Comparison of ENCODE assay signal across 8 cellular contexts in the genomic region with DNA sequence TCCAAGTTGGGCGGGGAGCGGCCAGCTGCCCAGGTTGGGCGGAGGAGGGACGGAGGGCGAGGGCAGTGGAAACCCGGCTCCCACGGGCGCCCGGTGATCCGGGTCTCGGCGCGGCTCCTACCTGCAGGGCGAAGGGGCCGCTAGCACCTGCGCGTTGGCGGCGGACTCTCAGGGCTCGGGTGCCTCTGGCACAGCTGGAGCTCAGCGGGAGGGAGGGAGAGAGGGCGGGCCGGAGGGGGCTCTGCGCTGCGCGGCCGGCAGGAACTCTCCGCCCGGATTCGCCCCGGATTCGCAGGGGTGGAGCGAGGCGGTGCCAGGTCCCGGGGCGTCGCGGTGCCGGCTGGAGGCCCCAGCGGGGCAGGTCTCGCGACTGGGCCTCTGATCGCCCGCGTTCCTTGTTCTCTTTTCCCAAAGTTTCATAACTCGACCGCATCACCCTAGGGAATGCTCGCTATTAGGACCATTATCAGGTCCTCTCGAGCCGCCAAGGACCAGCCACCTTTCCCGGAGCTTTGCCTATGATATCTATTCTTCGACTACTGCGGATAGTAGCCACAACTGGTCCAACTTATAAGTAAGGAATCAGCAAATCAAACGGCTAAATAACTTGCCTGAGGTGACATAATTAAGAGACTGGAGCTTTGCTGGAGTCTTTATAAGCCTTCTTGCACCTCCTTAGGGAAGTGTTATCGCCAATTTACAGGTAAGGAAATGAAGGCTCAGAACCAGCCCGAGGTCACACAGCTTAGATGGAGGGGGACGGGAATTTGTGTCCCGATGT. TPM values are rescaled to one million over a fixed set of nuclear protein-coding genes. Genes with fewer than 3 reads are reported as not detected.
DNase-seq lines count a peak whose midpoint lies in the region; ATAC-seq and TF ChIP-seq lines count a peak whose summit lies in the region.

A gene with protein sequence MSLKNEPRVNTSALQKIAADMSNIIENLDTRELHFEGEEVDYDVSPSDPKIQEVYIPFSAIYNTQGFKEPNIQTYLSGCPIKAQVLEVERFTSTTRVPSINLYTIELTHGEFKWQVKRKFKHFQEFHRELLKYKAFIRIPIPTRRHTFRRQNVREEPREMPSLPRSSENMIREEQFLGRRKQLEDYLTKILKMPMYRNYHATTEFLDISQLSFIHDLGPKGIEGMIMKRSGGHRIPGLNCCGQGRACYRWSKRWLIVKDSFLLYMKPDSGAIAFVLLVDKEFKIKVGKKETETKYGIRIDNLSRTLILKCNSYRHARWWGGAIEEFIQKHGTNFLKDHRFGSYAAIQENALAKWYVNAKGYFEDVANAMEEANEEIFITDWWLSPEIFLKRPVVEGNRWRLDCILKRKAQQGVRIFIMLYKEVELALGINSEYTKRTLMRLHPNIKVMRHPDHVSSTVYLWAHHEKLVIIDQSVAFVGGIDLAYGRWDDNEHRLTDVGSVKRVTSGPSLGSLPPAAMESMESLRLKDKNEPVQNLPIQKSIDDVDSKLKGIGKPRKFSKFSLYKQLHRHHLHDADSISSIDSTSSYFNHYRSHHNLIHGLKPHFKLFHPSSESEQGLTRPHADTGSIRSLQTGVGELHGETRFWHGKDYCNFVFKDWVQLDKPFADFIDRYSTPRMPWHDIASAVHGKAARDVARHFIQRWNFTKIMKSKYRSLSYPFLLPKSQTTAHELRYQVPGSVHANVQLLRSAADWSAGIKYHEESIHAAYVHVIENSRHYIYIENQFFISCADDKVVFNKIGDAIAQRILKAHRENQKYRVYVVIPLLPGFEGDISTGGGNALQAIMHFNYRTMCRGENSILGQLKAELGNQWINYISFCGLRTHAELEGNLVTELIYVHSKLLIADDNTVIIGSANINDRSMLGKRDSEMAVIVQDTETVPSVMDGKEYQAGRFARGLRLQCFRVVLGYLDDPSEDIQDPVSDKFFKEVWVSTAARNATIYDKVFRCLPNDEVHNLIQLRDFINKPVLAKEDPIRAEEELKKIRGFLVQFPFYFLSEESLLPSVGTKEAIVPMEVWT (minus strand): TSS at position 206 of the 781 bp plus-strand sequence. CDS start 72,432 bp downstream, outside the sequence.

- no peak within 1 kb of the TSS for H3K27ac Mint-ChIP-seq in activated B cell treated with CpG ODN at 0.5 μM for 24 hours

- H3K9me3 ChIP-seq in left lung = no peaks in the 10 kb centered on the region

- H3K27me3 ChIP-seq in dorsolateral prefrontal cortex (no peaks in the 10 kb centered on the region), left lung (no peaks in the 10 kb centered on the region)

- CTCF ChIA-PET in HEK293T (lab: Yijun Ruan, JAX) = no interaction called here
- CTCF ChIA-PET in activated B cell treated with CpG ODN at 0.5 μM for 24 hours (lab: Charles Lee) = no interaction called here

- peak within 1 kb of the TSS; percentile 64 for H3K4me3 Mint-ChIP-seq in activated B cell treated with CpG ODN at 0.5 μM for 24 hours

- TF ChIP-seq CTCF in activated B cell treated with CpG ODN at 0.5 μM for 24 hours (IDR thresholded peaks at IDR 0.05) = no peak
- peak in 7 of 56 donors; percentile 2 to 41 (median 5) for TF ChIP-seq CTCF in dorsolateral prefrontal cortex (IDR thresholded peaks at IDR 0.05 in 54 of 56, conservative IDR thresholded peaks at IDR 0.05 in 2 of 56; ENCODE audit: low read depth in 1 of 56, partially characterized antibody in 56 of 56)
- TF ChIP-seq CTCF in left lung (IDR thresholded peaks at IDR 0.05) = no peak

- H3K27ac ChIP-seq in dorsolateral prefrontal cortex (peak within 1 kb of the TSS; percentile 84 to 99 (median 97)), left lung (peak within 1 kb of the TSS; percentile 89 to 96)

- intact Hi-C loops in activated B cell treated with CpG ODN at 0.5 μM for 24 hours (cut with micrococcal nuclease) = no loop called here
- intact Hi-C loops in dorsolateral prefrontal cortex (cut with DNase I) = loop anchor here in 1 of 2 donors (2.0 kb wide), 2 partner anchors 20 to 34 kb away; no protein-coding TSS in a partner anchor
- intact Hi-C loops in left lung (cut with DNase I) = no loop called here

- peaks cover 5 to 64% of the 10 kb centered on the region in 2 donors for H3K4me1 ChIP-seq in left lung

- peak within 1 kb of the TSS; percentile 59 to 95 (median 77) for H3K4me3 ChIP-seq in dorsolateral prefrontal cortex
- H3K4me3 ChIP-seq in left lung = peak within 1 kb of the TSS; percentile 70 to 77

- ATAC-seq in activated B cell treated with CpG ODN at 0.5 μM for 24 hours (ENCODE audit: low read depth) (no peak), left lung (peak; percentile 93)

- DNase-seq in NCI-H345 (lab: John Stamatoyannopoulos, UW) (peak; percentile 23), NCI-H345 treated with DMSO at 0.1 percent for 48 hours (lab: John Stamatoyannopoulos, UW; ENCODE audit: unreplicated experiment) (no peak), HEK293T (ENCODE audit: extremely low spot score) (peak; percentile 53), NCI-H1092 treated with DMSO at 0.1 percent for 48 hours (lab: John Stamatoyannopoulos, UW) (peak; percentile 45), activated B cell treated with CpG ODN at 0.5 μM for 24 hours (no peak), dorsolateral prefrontal cortex (peak in 8 of 10 donors; percentile 11 to 87 (median 74)), left lung (peak; percentile 90 to 97)
- peak; percentile 18 for DNase-seq in stimulated activated CD4-positive, alpha-beta T cell treated with anti-CD3 and anti-CD28 coated beads, Interleukin-4, amount 100 ng/mL, for 24 hours

- POLR2A ChIA-PET in HEK293T (lab: Yijun Ruan, JAX) (interaction anchor here (0.7 to 1.2 kb wide), 3 partner anchors 8 to 156 kb away, joined by 3 to 4 read pairs (median 3); no protein-coding TSS in a partner anchor), activated B cell treated with CpG ODN at 0.5 μM for 24 hours (lab: Charles Lee) (no interaction called here)

- H3K27me3 Mint-ChIP-seq in activated B cell treated with CpG ODN at 0.5 μM for 24 hours = peaks cover 34% of the 10 kb centered on the region

- H3K4me1 Mint-ChIP-seq in activated B cell treated with CpG ODN at 0.5 μM for 24 hours = peaks cover 14% of the 10 kb centered on the region

- H3K36me3 Mint-ChIP-seq in activated B cell treated with CpG ODN at 0.5 μM for 24 hours (ENCODE audit: low read depth) = no peaks in the 10 kb centered on the region

- H3K36me3 ChIP-seq in left lung = no peaks in the 10 kb centered on the region

- no peaks in the 10 kb centered on the region for H3K9me3 Mint-ChIP-seq in activated B cell treated with CpG ODN at 0.5 μM for 24 hours

TF ChIP-seq in HEK293T, 16 proteins besides CTCF, POLR2A, EP300 and RAD21:
- TF ChIP-seq FOXK2 (IDR thresholded peaks at IDR 0.05) = no peak
- TF ChIP-seq HDGF (IDR thresholded peaks at IDR 0.05; ENCODE audit: borderline replicate concordance) = no peak
- TF ChIP-seq ARNT (IDR thresholded peaks at IDR 0.05) = no peak
- no peak for TF ChIP-seq SP1 (IDR thresholded peaks at IDR 0.05)
- TF ChIP-seq LEF1 (IDR thresholded peaks at IDR 0.05; ENCODE audit: borderline replicate concordance) = no peak
TF ChIP-seq in HEK293T: peak in this region for 0.

RNA-seq across cellular contexts. Expression of the gene that starts here (rescaled TPM):
- total RNA-seq in activated B cell treated with CpG ODN at 0.5 μM for 24 hours (not detected in 2 replicates), dorsolateral prefrontal cortex (100 to 1,000 TPM in 2 of 120 experiments, 10 to 100 TPM in 118; 16.2 to 167 (median 39.0) TPM), left lung (10 to 100 TPM; 18.5 to 18.7 TPM)

Comparison
In these comparisons a context has a peak if more than half of its experiments do, and no peak if none do; other contexts are left out.
1. RNA of the gene that starts here (total RNA-seq): 16.2 to 167 TPM in dorsolateral prefrontal cortex and 18.5 to 18.7 TPM in left lung; not detected in activated B cell treated with CpG ODN at 0.5 μM for 24 hours; every median in the first group is over 10 times any median in the second.
2. DNase-seq: peak in NCI-H345 (single experiment), HEK293T (single experiment), NCI-H1092 treated with DMSO at 0.1 percent for 48 hours (single experiment), dorsolateral prefrontal cortex (8 of 10), left lung (2 of 2) and stimulated activated CD4-positive, alpha-beta T cell treated with anti-CD3 and anti-CD28 coated beads, Interleukin-4, amount 100 ng/mL, for 24 hours (single experiment); none in NCI-H345 treated with DMSO at 0.1 percent for 48 hours (single experiment) and activated B cell treated with CpG ODN at 0.5 μM for 24 hours (single experiment).